Comparison of ENCODE assay signal across 2 cellular contexts in the genomic region with DNA sequence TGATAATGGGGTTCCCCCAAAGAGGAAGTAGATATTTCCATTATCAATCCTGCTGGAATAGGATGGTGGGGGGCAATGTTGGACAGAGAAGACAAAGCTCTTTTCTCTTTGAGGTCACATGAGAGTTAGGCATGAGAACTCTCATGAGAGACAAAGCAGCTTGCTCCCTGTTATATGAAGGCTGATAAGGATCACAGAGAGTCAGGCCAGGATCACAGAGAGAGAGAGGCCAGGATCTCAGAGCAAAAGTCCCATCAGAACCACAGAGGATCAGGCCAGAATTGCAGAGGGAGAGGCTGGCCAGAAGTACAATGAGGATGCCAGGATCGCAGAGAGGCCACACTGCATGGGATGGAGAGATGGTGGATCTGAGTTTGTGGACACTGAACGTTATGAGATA.
TF ChIP-seq lines count a peak whose summit lies in the region.

No MANE protein-coding gene starts in this region.

TF ChIP-seq in SK-N-SH, 30 proteins besides CTCF, POLR2A, EP300 and RAD21:
- TF ChIP-seq, protein P1, sequence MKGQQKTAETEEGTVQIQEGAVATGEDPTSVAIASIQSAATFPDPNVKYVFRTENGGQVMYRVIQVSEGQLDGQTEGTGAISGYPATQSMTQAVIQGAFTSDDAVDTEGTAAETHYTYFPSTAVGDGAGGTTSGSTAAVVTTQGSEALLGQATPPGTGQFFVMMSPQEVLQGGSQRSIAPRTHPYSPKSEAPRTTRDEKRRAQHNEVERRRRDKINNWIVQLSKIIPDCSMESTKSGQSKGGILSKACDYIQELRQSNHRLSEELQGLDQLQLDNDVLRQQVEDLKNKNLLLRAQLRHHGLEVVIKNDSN (IDR thresholded peaks at IDR 0.05; ENCODE audit: borderline replicate concordance, low read depth) = no peak
- TF ChIP-seq GATA2 (CRISPR knock-in tag; IDR thresholded peaks at IDR 0.05) = peak; percentile 50; the same call in 1 of the 2 replicates

TF ChIP-seq in SK-N-SH treated with all-trans-retinoic acid at 6 μM for 48 hours, 23 proteins besides CTCF, POLR2A, EP300 and RAD21:
- TF ChIP-seq, protein P2, sequence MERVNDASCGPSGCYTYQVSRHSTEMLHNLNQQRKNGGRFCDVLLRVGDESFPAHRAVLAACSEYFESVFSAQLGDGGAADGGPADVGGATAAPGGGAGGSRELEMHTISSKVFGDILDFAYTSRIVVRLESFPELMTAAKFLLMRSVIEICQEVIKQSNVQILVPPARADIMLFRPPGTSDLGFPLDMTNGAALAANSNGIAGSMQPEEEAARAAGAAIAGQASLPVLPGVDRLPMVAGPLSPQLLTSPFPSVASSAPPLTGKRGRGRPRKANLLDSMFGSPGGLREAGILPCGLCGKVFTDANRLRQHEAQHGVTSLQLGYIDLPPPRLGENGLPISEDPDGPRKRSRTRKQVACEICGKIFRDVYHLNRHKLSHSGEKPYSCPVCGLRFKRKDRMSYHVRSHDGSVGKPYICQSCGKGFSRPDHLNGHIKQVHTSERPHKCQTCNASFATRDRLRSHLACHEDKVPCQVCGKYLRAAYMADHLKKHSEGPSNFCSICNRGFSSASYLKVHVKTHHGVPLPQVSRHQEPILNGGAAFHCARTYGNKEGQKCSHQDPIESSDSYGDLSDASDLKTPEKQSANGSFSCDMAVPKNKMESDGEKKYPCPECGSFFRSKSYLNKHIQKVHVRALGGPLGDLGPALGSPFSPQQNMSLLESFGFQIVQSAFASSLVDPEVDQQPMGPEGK (CRISPR knock-in tag; IDR thresholded peaks at IDR 0.05; ENCODE audit: borderline replicate concordance) = no peak
- no peak for TF ChIP-seq ZC3H10 (CRISPR knock-in tag; IDR thresholded peaks at IDR 0.05)
- TF ChIP-seq ISL1 (CRISPR knock-in tag; IDR thresholded peaks at IDR 0.05) = no peak
- TF ChIP-seq SNAI2 (CRISPR knock-in tag; IDR thresholded peaks at IDR 0.05) = no peak
